Comparison of ENCODE assay signal across 1 cellular context in the genomic region with DNA sequence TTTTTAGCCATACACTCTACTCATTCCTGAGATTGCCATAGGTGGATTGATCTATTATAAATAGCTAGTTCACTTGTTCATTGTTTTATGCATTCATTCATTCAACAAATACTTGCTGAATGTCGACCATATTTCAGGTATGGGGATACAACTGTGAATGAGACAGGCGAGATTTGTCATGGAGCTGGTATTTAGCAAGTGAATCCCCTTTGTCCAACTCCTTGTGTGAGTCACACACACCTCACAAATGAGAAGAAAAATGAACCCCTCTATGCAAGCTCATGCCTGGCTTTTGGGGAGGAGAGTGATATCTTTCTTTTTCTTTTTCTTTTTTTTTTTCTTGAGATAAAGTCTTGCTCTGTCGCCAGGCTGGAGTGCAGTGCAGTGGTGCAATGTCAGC.
TF ChIP-seq lines count a peak whose summit lies in the region.

No MANE protein-coding gene starts in this region.

TF ChIP-seq in HCT116, 20 proteins besides CTCF, POLR2A, EP300 and RAD21 (continued from another document):
- TF ChIP-seq, protein P1, sequence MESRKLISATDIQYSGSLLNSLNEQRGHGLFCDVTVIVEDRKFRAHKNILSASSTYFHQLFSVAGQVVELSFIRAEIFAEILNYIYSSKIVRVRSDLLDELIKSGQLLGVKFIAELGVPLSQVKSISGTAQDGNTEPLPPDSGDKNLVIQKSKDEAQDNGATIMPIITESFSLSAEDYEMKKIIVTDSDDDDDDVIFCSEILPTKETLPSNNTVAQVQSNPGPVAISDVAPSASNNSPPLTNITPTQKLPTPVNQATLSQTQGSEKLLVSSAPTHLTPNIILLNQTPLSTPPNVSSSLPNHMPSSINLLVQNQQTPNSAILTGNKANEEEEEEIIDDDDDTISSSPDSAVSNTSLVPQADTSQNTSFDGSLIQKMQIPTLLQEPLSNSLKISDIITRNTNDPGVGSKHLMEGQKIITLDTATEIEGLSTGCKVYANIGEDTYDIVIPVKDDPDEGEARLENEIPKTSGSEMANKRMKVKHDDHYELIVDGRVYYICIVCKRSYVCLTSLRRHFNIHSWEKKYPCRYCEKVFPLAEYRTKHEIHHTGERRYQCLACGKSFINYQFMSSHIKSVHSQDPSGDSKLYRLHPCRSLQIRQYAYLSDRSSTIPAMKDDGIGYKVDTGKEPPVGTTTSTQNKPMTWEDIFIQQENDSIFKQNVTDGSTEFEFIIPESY (IDR thresholded peaks at IDR 0.05; ENCODE audit: extremely low read depth, insufficient replicate concordance, low read length): no peak
- TF ChIP-seq, protein P2, sequence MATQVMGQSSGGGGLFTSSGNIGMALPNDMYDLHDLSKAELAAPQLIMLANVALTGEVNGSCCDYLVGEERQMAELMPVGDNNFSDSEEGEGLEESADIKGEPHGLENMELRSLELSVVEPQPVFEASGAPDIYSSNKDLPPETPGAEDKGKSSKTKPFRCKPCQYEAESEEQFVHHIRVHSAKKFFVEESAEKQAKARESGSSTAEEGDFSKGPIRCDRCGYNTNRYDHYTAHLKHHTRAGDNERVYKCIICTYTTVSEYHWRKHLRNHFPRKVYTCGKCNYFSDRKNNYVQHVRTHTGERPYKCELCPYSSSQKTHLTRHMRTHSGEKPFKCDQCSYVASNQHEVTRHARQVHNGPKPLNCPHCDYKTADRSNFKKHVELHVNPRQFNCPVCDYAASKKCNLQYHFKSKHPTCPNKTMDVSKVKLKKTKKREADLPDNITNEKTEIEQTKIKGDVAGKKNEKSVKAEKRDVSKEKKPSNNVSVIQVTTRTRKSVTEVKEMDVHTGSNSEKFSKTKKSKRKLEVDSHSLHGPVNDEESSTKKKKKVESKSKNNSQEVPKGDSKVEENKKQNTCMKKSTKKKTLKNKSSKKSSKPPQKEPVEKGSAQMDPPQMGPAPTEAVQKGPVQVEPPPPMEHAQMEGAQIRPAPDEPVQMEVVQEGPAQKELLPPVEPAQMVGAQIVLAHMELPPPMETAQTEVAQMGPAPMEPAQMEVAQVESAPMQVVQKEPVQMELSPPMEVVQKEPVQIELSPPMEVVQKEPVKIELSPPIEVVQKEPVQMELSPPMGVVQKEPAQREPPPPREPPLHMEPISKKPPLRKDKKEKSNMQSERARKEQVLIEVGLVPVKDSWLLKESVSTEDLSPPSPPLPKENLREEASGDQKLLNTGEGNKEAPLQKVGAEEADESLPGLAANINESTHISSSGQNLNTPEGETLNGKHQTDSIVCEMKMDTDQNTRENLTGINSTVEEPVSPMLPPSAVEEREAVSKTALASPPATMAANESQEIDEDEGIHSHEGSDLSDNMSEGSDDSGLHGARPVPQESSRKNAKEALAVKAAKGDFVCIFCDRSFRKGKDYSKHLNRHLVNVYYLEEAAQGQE (IDR thresholded peaks at IDR 0.05; ENCODE audit: low read depth): no peak
- no peak for TF ChIP-seq SP1 (IDR thresholded peaks at IDR 0.05; ENCODE audit: low read depth)
- TF ChIP-seq EGR1 (IDR thresholded peaks at IDR 0.05; ENCODE audit: low read depth): no peak
